In genomic region chr10:94200148-94200846, GRCh38 we compare ENCODE assay signal across 29 cellular contexts.
"Had no signal": no experiment of that assay in that cellular context is flagged by ENCODE, and none has a peak within 500 bp of the region (broad histone marks: within the 10 kb centered on the region; RNA-seq: fewer than 3 reads in every experiment).

No MANE protein-coding gene starts in this region.

- H3K27ac ChIP-seq: adrenal gland, brain microvascular endothelial cell, esophagus squamous epithelium, heart right ventricle, vagina had no signal

- H3K9me3 Mint-ChIP-seq: activated B cell treated with CpG ODN at 0.5 μM for 24 hours; activated naive CD8-positive, alpha-beta T cell treated with anti-CD3 and anti-CD28 coated beads for 36 hours; activated T-cell treated with anti-CD3 and anti-CD28 coated beads, Interleukin-2, amount 50 U/mL, for 72 hours; stimulated activated naive CD8-positive, alpha-beta T cell treated with anti-CD3 and anti-CD28 coated beads, Interleukin-15, Interleukin-2, amounts not matched to agents 100 ng/mL and 50 ng/mL, for 24 hours; T-helper 1 cell treated with Interleukin-12 subunit alpha and Interleukin-12 subunit beta and Interleukin-4 antibody, amounts not matched to agents 30 μg/mL and 1 μg/mL, for 36 hours; type B pancreatic cell had no signal

- H3K27ac Mint-ChIP-seq: activated B cell treated with CpG ODN at 0.5 μM for 24 hours; activated CD8-positive, alpha-beta memory T cell treated with anti-CD3 and anti-CD28 coated beads, Interleukin-2, amount 10 ng/mL, durations not matched to agents 7 days and 5 days; activated CD8-positive, alpha-beta T cell treated with anti-CD3 and anti-CD28 coated beads, Interleukin-2, amount 10 ng/mL, durations not matched to agents 7 days and 5 days; activated naive CD8-positive, alpha-beta T cell treated with anti-CD3 and anti-CD28 coated beads for 36 hours; activated T-cell treated with anti-CD3 and anti-CD28 coated beads, Interleukin-2, amount 50 U/mL, for 72 hours; endodermal cell; nephron; stimulated activated effector memory CD8-positive, alpha-beta T cell treated with anti-CD3 and anti-CD28 coated beads, Interleukin-12 subunit alpha, Interleukin-12 subunit beta, amount 100 ng/mL, for 72 hours; stimulated activated naive CD8-positive, alpha-beta T cell treated with anti-CD3 and anti-CD28 coated beads, Interleukin-15, Interleukin-2, amounts not matched to agents 100 ng/mL and 50 ng/mL, for 24 hours; T-helper 1 cell treated with Interleukin-12 subunit alpha and Interleukin-12 subunit beta and Interleukin-4 antibody, amounts not matched to agents 30 μg/mL and 1 μg/mL, for 36 hours; type B pancreatic cell had no signal

- H3K27me3 ChIP-seq: adrenal gland, brain microvascular endothelial cell, esophagus squamous epithelium, heart right ventricle, vagina had no signal

- H3K36me3 Mint-ChIP-seq: activated CD8-positive, alpha-beta memory T cell treated with anti-CD3 and anti-CD28 coated beads, Interleukin-2, amount 10 ng/mL, durations not matched to agents 7 days and 5 days; activated naive CD8-positive, alpha-beta T cell treated with anti-CD3 and anti-CD28 coated beads for 36 hours; stimulated activated effector memory CD8-positive, alpha-beta T cell treated with anti-CD3 and anti-CD28 coated beads, Interleukin-12 subunit alpha, Interleukin-12 subunit beta, amount 100 ng/mL, for 72 hours; type B pancreatic cell had no signal

- H3K4me1 Mint-ChIP-seq: activated B cell treated with CpG ODN at 0.5 μM for 24 hours; activated CD8-positive, alpha-beta memory T cell treated with anti-CD3 and anti-CD28 coated beads, Interleukin-2, amount 10 ng/mL, durations not matched to agents 7 days and 5 days; activated naive CD8-positive, alpha-beta T cell treated with anti-CD3 and anti-CD28 coated beads for 36 hours; endodermal cell; stimulated activated effector memory CD8-positive, alpha-beta T cell treated with anti-CD3 and anti-CD28 coated beads, Interleukin-12 subunit alpha, Interleukin-12 subunit beta, amount 100 ng/mL, for 72 hours had no signal

- ATAC-seq: activated CD8-positive, alpha-beta memory T cell treated with anti-CD3 and anti-CD28 coated beads, Interleukin-2, amount 10 ng/mL, durations not matched to agents 7 days and 5 days; activated CD8-positive, alpha-beta T cell treated with anti-CD3 and anti-CD28 coated beads, Interleukin-2, amount 10 ng/mL, durations not matched to agents 7 days and 5 days; activated T-cell treated with anti-CD3 and anti-CD28 coated beads, Interleukin-2, amount 50 U/mL, for 72 hours; heart right ventricle; left ventricle myocardium superior; right cardiac atrium; stimulated activated effector memory CD8-positive, alpha-beta T cell treated with anti-CD3 and anti-CD28 coated beads, Interleukin-12 subunit alpha, Interleukin-12 subunit beta, amount 100 ng/mL, for 72 hours had no signal

- DNase-seq: activated B cell treated with CpG ODN at 0.5 μM for 24 hours; activated CD4-positive, alpha-beta T cell treated with anti-CD3 and anti-CD28 coated beads, Interleukin-2, amount 50 U/mL, for 1 hour; activated CD8-positive, alpha-beta memory T cell treated with anti-CD3 and anti-CD28 coated beads, Interleukin-2, amount 10 ng/mL, durations not matched to agents 7 days and 5 days; activated CD8-positive, alpha-beta T cell treated with anti-CD3 and anti-CD28 coated beads, Interleukin-2, amount 10 ng/mL, durations not matched to agents 7 days and 5 days; activated naive CD4-positive, alpha-beta T cell treated with Interleukin-2 at 50 U/mL for 16 hours; activated naive CD8-positive, alpha-beta T cell treated with anti-CD3 and anti-CD28 coated beads for 36 hours; activated T-cell treated with anti-CD3 and anti-CD28 coated beads, Interleukin-2, amount 50 U/mL, for 72 hours; adrenal gland; aorta; brain microvascular endothelial cell; caudate nucleus; endodermal cell; esophagus squamous epithelium; foreskin melanocyte; heart right ventricle; kidney glomerular epithelial cell; left ventricle myocardium superior; posterior cingulate gyrus; right cardiac atrium; stimulated activated CD4-positive, alpha-beta T cell treated with anti-CD3 and anti-CD28 coated beads, Interleukin-4, amount 100 ng/mL, for 1 hour; SW 1271; T-helper 9 cell had no signal

- H3K9me3 ChIP-seq: adrenal gland, esophagus squamous epithelium, heart right ventricle, thoracic aorta, vagina had no signal

- H3K4me3 ChIP-seq: adrenal gland, esophagus squamous epithelium, heart right ventricle, thoracic aorta, vagina had no signal

- H3K36me3 ChIP-seq: adrenal gland, brain microvascular endothelial cell, esophagus squamous epithelium, heart right ventricle, thoracic aorta, vagina had no signal

- H3K4me3 Mint-ChIP-seq: activated B cell treated with CpG ODN at 0.5 μM for 24 hours; activated CD8-positive, alpha-beta memory T cell treated with anti-CD3 and anti-CD28 coated beads, Interleukin-2, amount 10 ng/mL, durations not matched to agents 7 days and 5 days; activated CD8-positive, alpha-beta T cell treated with anti-CD3 and anti-CD28 coated beads, Interleukin-2, amount 10 ng/mL, durations not matched to agents 7 days and 5 days; activated naive CD8-positive, alpha-beta T cell treated with anti-CD3 and anti-CD28 coated beads for 36 hours; activated T-cell treated with anti-CD3 and anti-CD28 coated beads, Interleukin-2, amount 50 U/mL, for 72 hours; endodermal cell; nephron; stimulated activated effector memory CD8-positive, alpha-beta T cell treated with anti-CD3 and anti-CD28 coated beads, Interleukin-12 subunit alpha, Interleukin-12 subunit beta, amount 100 ng/mL, for 72 hours; stimulated activated naive CD8-positive, alpha-beta T cell treated with anti-CD3 and anti-CD28 coated beads, Interleukin-15, Interleukin-2, amounts not matched to agents 100 ng/mL and 50 ng/mL, for 24 hours; T-helper 1 cell treated with Interleukin-12 subunit alpha and Interleukin-12 subunit beta and Interleukin-4 antibody, amounts not matched to agents 30 μg/mL and 1 μg/mL, for 36 hours; type B pancreatic cell had no signal

- H3K4me1 ChIP-seq: adrenal gland, esophagus squamous epithelium, vagina had no signal
